1 cellular context compared by ENCODE assay signal in the genomic region with DNA sequence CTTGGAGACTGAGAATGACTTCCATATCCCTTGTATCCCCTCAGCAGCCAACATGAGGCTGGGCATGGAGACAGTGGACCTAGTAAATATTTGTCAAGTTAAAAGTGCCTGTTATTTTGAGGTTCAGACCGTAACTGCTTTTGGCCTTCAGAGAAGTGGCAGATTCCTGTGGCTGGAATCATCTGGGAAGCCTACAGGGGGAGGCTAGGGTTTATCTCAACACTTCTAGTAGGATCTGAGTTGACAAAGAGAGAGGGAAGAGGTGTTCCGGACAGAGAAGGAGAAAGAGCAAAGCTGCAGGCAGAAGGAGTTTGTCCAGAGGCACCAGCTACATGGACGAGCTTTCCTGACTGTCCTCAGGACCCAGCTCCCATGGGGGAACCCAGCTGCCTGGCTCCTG.
TF ChIP-seq lines count a peak whose summit lies in the region.

No MANE protein-coding gene starts in this region.

TF ChIP-seq in GM23338, 12 proteins besides CTCF, POLR2A, EP300 and RAD21 (continued from another document):
- TF ChIP-seq, protein P1, sequence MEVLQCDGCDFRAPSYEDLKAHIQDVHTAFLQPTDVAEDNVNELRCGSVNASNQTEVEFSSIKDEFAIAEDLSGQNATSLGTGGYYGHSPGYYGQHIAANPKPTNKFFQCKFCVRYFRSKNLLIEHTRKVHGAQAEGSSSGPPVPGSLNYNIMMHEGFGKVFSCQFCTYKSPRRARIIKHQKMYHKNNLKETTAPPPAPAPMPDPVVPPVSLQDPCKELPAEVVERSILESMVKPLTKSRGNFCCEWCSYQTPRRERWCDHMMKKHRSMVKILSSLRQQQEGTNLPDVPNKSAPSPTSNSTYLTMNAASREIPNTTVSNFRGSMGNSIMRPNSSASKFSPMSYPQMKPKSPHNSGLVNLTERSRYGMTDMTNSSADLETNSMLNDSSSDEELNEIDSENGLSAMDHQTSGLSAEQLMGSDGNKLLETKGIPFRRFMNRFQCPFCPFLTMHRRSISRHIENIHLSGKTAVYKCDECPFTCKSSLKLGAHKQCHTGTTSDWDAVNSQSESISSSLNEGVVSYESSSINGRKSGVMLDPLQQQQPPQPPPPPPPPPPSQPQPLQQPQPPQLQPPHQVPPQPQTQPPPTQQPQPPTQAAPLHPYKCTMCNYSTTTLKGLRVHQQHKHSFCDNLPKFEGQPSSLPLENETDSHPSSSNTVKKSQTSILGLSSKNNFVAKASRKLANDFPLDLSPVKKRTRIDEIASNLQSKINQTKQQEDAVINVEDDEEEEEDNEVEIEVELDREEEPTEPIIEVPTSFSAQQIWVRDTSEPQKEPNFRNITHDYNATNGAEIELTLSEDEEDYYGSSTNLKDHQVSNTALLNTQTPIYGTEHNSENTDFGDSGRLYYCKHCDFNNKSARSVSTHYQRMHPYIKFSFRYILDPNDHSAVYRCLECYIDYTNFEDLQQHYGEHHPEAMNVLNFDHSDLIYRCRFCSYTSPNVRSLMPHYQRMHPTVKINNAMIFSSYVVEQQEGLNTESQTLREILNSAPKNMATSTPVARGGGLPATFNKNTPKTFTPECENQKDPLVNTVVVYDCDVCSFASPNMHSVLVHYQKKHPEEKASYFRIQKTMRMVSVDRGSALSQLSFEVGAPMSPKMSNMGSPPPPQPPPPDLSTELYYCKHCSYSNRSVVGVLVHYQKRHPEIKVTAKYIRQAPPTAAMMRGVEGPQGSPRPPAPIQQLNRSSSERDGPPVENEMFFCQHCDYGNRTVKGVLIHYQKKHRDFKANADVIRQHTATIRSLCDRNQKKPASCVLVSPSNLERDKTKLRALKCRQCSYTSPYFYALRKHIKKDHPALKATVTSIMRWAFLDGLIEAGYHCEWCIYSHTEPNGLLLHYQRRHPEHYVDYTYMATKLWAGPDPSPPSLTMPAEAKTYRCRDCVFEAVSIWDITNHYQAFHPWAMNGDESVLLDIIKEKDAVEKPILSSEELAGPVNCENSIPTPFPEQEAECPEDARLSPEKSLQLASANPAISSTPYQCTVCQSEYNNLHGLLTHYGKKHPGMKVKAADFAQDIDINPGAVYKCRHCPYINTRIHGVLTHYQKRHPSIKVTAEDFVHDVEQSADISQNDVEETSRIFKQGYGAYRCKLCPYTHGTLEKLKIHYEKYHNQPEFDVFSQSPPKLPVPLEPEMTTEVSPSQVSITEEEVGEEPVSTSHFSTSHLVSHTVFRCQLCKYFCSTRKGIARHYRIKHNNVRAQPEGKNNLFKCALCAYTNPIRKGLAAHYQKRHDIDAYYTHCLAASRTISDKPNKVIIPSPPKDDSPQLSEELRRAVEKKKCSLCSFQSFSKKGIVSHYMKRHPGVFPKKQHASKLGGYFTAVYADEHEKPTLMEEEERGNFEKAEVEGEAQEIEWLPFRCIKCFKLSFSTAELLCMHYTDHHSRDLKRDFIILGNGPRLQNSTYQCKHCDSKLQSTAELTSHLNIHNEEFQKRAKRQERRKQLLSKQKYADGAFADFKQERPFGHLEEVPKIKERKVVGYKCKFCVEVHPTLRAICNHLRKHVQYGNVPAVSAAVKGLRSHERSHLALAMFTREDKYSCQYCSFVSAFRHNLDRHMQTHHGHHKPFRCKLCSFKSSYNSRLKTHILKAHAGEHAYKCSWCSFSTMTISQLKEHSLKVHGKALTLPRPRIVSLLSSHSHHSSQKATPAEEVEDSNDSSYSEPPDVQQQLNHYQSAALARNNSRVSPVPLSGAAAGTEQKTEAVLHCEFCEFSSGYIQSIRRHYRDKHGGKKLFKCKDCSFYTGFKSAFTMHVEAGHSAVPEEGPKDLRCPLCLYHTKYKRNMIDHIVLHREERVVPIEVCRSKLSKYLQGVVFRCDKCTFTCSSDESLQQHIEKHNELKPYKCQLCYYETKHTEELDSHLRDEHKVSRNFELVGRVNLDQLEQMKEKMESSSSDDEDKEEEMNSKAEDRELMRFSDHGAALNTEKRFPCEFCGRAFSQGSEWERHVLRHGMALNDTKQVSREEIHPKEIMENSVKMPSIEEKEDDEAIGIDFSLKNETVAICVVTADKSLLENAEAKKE (CRISPR knock-in tag; IDR thresholded peaks at IDR 0.05), result no peak
- TF ChIP-seq ZNF114 (CRISPR knock-in tag; IDR thresholded peaks at IDR 0.05) (no peak), POLR2AphosphoS5 (IDR thresholded peaks at IDR 0.05; ENCODE audit: low read depth) (no peak), CREB1 (CRISPR knock-in tag; IDR thresholded peaks at IDR 0.05; ENCODE audit: low read depth) (no peak)
- TF ChIP-seq, protein P2, sequence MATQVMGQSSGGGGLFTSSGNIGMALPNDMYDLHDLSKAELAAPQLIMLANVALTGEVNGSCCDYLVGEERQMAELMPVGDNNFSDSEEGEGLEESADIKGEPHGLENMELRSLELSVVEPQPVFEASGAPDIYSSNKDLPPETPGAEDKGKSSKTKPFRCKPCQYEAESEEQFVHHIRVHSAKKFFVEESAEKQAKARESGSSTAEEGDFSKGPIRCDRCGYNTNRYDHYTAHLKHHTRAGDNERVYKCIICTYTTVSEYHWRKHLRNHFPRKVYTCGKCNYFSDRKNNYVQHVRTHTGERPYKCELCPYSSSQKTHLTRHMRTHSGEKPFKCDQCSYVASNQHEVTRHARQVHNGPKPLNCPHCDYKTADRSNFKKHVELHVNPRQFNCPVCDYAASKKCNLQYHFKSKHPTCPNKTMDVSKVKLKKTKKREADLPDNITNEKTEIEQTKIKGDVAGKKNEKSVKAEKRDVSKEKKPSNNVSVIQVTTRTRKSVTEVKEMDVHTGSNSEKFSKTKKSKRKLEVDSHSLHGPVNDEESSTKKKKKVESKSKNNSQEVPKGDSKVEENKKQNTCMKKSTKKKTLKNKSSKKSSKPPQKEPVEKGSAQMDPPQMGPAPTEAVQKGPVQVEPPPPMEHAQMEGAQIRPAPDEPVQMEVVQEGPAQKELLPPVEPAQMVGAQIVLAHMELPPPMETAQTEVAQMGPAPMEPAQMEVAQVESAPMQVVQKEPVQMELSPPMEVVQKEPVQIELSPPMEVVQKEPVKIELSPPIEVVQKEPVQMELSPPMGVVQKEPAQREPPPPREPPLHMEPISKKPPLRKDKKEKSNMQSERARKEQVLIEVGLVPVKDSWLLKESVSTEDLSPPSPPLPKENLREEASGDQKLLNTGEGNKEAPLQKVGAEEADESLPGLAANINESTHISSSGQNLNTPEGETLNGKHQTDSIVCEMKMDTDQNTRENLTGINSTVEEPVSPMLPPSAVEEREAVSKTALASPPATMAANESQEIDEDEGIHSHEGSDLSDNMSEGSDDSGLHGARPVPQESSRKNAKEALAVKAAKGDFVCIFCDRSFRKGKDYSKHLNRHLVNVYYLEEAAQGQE (IDR thresholded peaks at IDR 0.05; ENCODE audit: unreplicated experiment), result no peak
